Comparison of ENCODE assay signal across 15 cellular contexts in genomic region chr17:78693346-78694083, GRCh38.
DNase-seq lines count a peak whose midpoint lies in the region; ATAC-seq and TF ChIP-seq lines count a peak whose summit lies in the region.
"Had no signal": no experiment of that assay in that cellular context is flagged by ENCODE, and none has a peak within 500 bp of the region (broad histone marks: within the 10 kb centered on the region; RNA-seq: fewer than 3 reads in every experiment).

No MANE protein-coding gene starts in this region.

- no peak for DNase-seq in activated naive CD4-positive, alpha-beta T cell treated with anti-CD3 and anti-CD28 coated beads, Interleukin-2, amount 10 ng/mL, durations not matched to agents 7 days and 5 days
- DNase-seq in activated naive CD4-positive, alpha-beta T cell treated with Interleukin-2 at 50 U/mL for 16 hours, result no peak
- DNase-seq in T-cell (no peak), left lung (no peak), substantia nigra (lab: John Stamatoyannopoulos, UW) (no peak), iPS-NIHi7 (ENCODE audit: extremely low spot score) (no peak)
- DNase-seq: AML-193; CD8-positive, alpha-beta T cell; DMS79 treated with DMSO at 0.1 percent for 48 hours; NCI-H1436 treated with DMSO at 0.1 percent for 48 hours; NCI-H2227 treated with DMSO at 0.1 percent for 48 hours; NCI-H526 treated with DMSO at 0.1 percent for 48 hours had no signal

- no peak overlapping the region for H3K27ac ChIP-seq in left lung
- H3K27ac ChIP-seq in substantia nigra (ENCODE audit: low read depth, low read length, poor library complexity, severe bottlenecking), result peak overlapping the region; percentile 39

- H3K36me3 ChIP-seq in left lung, result peaks cover 0 to 94% of the 10 kb centered on the region in 2 donors

- no peaks in the 10 kb centered on the region for H3K4me1 ChIP-seq in left lung

- no peaks in the 10 kb centered on the region for H3K27me3 ChIP-seq in left lung

- peaks cover 90% of the 10 kb centered on the region for H3K36me3 Mint-ChIP-seq in activated naive CD4-positive, alpha-beta T cell treated with anti-CD3 and anti-CD28 coated beads, Interleukin-2, amount 10 ng/mL, durations not matched to agents 7 days and 5 days
- H3K36me3 Mint-ChIP-seq in T-cell, result peaks cover 88% of the 10 kb centered on the region

- H3K27ac Mint-ChIP-seq in activated naive CD4-positive, alpha-beta T cell treated with anti-CD3 and anti-CD28 coated beads, Interleukin-2, amount 10 ng/mL, durations not matched to agents 7 days and 5 days, result peak overlapping the region; percentile 25
- H3K27ac Mint-ChIP-seq in T-cell, result peak overlapping the region; percentile 4 to 25

- no peaks in the 10 kb centered on the region for H3K9me3 Mint-ChIP-seq in activated naive CD4-positive, alpha-beta T cell treated with anti-CD3 and anti-CD28 coated beads, Interleukin-2, amount 10 ng/mL, durations not matched to agents 7 days and 5 days
- no peaks in the 10 kb centered on the region for H3K9me3 Mint-ChIP-seq in T-cell
- H3K9me3 Mint-ChIP-seq: CD8-positive, alpha-beta T cell had no signal

- POLR2A ChIA-PET in T-cell (lab: Charles Lee), result interaction anchor here in 1 of 2 donors (0.6 kb wide), 2 partner anchors 8 to 850 kb away, joined by 3 read pairs; no protein-coding TSS in a partner anchor

- CTCF ChIA-PET in activated naive CD4-positive, alpha-beta T cell treated with anti-CD3 and anti-CD28 coated beads, Interleukin-2, amount 10 ng/mL, durations not matched to agents 7 days and 5 days (lab: Charles Lee), result interaction anchor here (0.7 to 1.4 kb wide), 3 partner anchors 15 to 196 kb away, joined by 3 to 4 read pairs (median 3); no protein-coding TSS in a partner anchor
- CTCF ChIA-PET in T-cell (lab: Charles Lee), result interaction anchor here in 1 of 2 donors (0.7 kb wide), 1 partner anchor 145 kb away, joined by 3 read pairs; no protein-coding TSS in a partner anchor

- no peaks in the 10 kb centered on the region for H3K27me3 Mint-ChIP-seq in activated naive CD4-positive, alpha-beta T cell treated with anti-CD3 and anti-CD28 coated beads, Interleukin-2, amount 10 ng/mL, durations not matched to agents 7 days and 5 days
- no peaks in the 10 kb centered on the region for H3K27me3 Mint-ChIP-seq in T-cell

- peaks cover 2% of the 10 kb centered on the region for H3K4me1 Mint-ChIP-seq in activated naive CD4-positive, alpha-beta T cell treated with anti-CD3 and anti-CD28 coated beads, Interleukin-2, amount 10 ng/mL, durations not matched to agents 7 days and 5 days
- peaks cover 6 to 34% (median 18%) of the 10 kb centered on the region in 3 donors for H3K4me1 Mint-ChIP-seq in T-cell

- H3K4me3 Mint-ChIP-seq in activated naive CD4-positive, alpha-beta T cell treated with anti-CD3 and anti-CD28 coated beads, Interleukin-2, amount 10 ng/mL, durations not matched to agents 7 days and 5 days, result no peak overlapping the region
- no peak overlapping the region for H3K4me3 Mint-ChIP-seq in T-cell
- H3K4me3 Mint-ChIP-seq: CD8-positive, alpha-beta T cell had no signal

- H3K4me3 ChIP-seq in left lung, result no peak overlapping the region

- no peak for TF ChIP-seq CTCF in left lung (IDR thresholded peaks at IDR 0.05)

- ATAC-seq in T-cell (replicated peaks in 1 of 4), result no peak
- peak; percentile 78 for ATAC-seq in left lung
- ATAC-seq in GM21447 (IDR thresholded peaks at IDR 0.05; ENCODE audit: unreplicated experiment), result no peak
- ATAC-seq in GM18520 (IDR thresholded peaks at IDR 0.05; ENCODE audit: unreplicated experiment), result no peak
- ATAC-seq: CD8-positive, alpha-beta T cell; HCT116 had no signal

- H3K9me3 ChIP-seq in left lung, result no peaks in the 10 kb centered on the region

- intact Hi-C loops in left lung (cut with DNase I), result no loop called here
